Comparison of ENCODE assay signal across 10 cellular contexts in genomic region chr11:64238999-64239398, GRCh38. TPM values are rescaled to one million over a fixed set of nuclear protein-coding genes. Genes with fewer than 3 reads are reported as not detected.
DNase-seq lines count a peak whose midpoint lies in the region; ATAC-seq, FAIRE-seq and TF ChIP-seq lines count a peak whose summit lies in the region.
"Had no signal": no experiment of that assay in that cellular context is flagged by ENCODE, and none has a peak within 500 bp of the region (broad histone marks: within the 10 kb centered on the region; RNA-seq: fewer than 3 reads in every experiment).

No MANE protein-coding gene starts in this region.

- no TSS peak for BruUV-seq in K562 (replicated peaks; lab: Mats Ljungman, UMichigan)

- H3K4me2 ChIP-seq in DND-41 (ENCODE audit: insufficient read depth, low read length) (no peak overlapping the region), K562 (ENCODE audit: insufficient read depth, low read length) (no peak overlapping the region)

- in situ Hi-C loops in K562 (cut with MboI) = no loop called here

- no peak for TF ChIP-seq RAD21 in K562 (CRISPR knock-in tag; conservative IDR thresholded peaks at IDR 0.05 in 1 of 2, IDR thresholded peaks at IDR 0.05 in 1 of 2)

- peaks cover 41% of the 10 kb centered on the region for H3K79me2 ChIP-seq in DND-41 (ENCODE audit: insufficient read depth, low read length)
- H3K79me2 ChIP-seq in K562 (ENCODE audit: control insufficient read depth, insufficient read depth, low read length) = peaks cover 52% of the 10 kb centered on the region

- H3K27me3 Mint-ChIP-seq in osteocyte (ENCODE audit: unreplicated experiment) = no peaks in the 10 kb centered on the region
- H3K27me3 Mint-ChIP-seq: stimulated activated naive CD8-positive, alpha-beta T cell treated with anti-CD3 and anti-CD28 coated beads, Interleukin-15, amount 100 ng/mL, for 72 hours had no signal

- intact Hi-C loops in K562 (cut with micrococcal nuclease) = no loop called here

- CTCF ChIA-PET in K562 (lab: Yijun Ruan, JAX; ENCODE audit: low intra/inter-chr PET ratio) = no interaction called here

- POLR2A ChIA-PET in K562 (lab: Yijun Ruan, JAX) = interaction anchor here (0.8 to 1.6 kb wide), 6 partner anchors 8 to 29 kb away, joined by 3 to 9 read pairs (median 3); partner anchors contain the start of genes DNAJC4 and PPP1R14B

- H3K27ac Mint-ChIP-seq in osteocyte (ENCODE audit: unreplicated experiment) = peak overlapping the region; percentile 68

- peaks cover 54% of the 10 kb centered on the region for H3K36me3 ChIP-seq in DND-41 (ENCODE audit: insufficient read depth, low read length)
- H3K36me3 ChIP-seq in K562 (ENCODE audit: control insufficient read depth, insufficient read depth, low read length) = peaks cover 59% of the 10 kb centered on the region

- no peak overlapping the region for H2AFZ ChIP-seq in DND-41 (ENCODE audit: low read depth, low read length)
- H2AFZ ChIP-seq in K562 (ENCODE audit: low read depth, low read length) = no peak overlapping the region

- no peaks in the 10 kb centered on the region for H3K9me3 ChIP-seq in DND-41 (ENCODE audit: insufficient read depth, low read length, severe bottlenecking)
- H3K9me3 ChIP-seq in K562 (replicated peaks; ENCODE audit: control insufficient read depth, insufficient read depth, low read depth, low read length) = no peaks in the 10 kb centered on the region

- TF ChIP-seq EP300 in K562 (IDR thresholded peaks at IDR 0.05; ENCODE audit: low read length) = no peak

- peaks cover 11% of the 10 kb centered on the region for H3K36me3 Mint-ChIP-seq in osteocyte (ENCODE audit: unreplicated experiment)

- no peak for DNase-seq in DND-41
- DNase-seq in NOMO-1 (lab: John Stamatoyannopoulos, UW; ENCODE audit: unreplicated experiment in 2 of 2) = peak; percentile 69 to 75
- no peak for DNase-seq in K562 (ENCODE audit: extremely low read depth in 1 of 4, low spot score in 3 of 4)
- DNase-seq in osteocyte (ENCODE audit: extremely low spot score, unreplicated experiment) = no peak
- no peak for DNase-seq in NCI-H748 (lab: John Stamatoyannopoulos, UW; ENCODE audit: unreplicated experiment)
- no peak for DNase-seq in HuH-7 (ENCODE audit: low spot score)
- DNase-seq in NCI-H1092 treated with DMSO at 0.1 percent for 48 hours (lab: John Stamatoyannopoulos, UW) = no peak
- DNase-seq: NCI-H446; stimulated activated naive CD8-positive, alpha-beta T cell treated with anti-CD3 and anti-CD28 coated beads, Interleukin-15, amount 100 ng/mL, for 72 hours had no signal

- H3K4me1 ChIP-seq in DND-41 (ENCODE audit: insufficient read depth, low read length) = peaks cover 55% of the 10 kb centered on the region
- peaks cover 31 to 66% of the 10 kb centered on the region in 2 experiments for H3K4me1 ChIP-seq in K562 (replicated peaks in 1 of 2; ENCODE audit: control insufficient read depth in 2 of 2, insufficient read depth in 2 of 2, low read length in 2 of 2)

- H3K9ac ChIP-seq in DND-41 (ENCODE audit: low read depth, low read length) (0 out of 2 replicates have a peak overlapping the region, but pooled peaks have one; percentile 5), K562 (ENCODE audit: insufficient read depth in 1 of 2, low read depth in 2 of 2, low read length in 2 of 2) (no peak overlapping the region; a peak in 1 of 4 replicates)

- no peak overlapping the region for H3K27ac ChIP-seq in DND-41 (ENCODE audit: low read length)
- peak overlapping the region; percentile 33; the same call in 2 of the 3 replicates for H3K27ac ChIP-seq in K562 (ENCODE audit: extremely low read depth, low read depth, low read length)

- no peak for TF ChIP-seq POLR2A in K562 (conservative IDR thresholded peaks at IDR 0.05)

- H3K4me3 Mint-ChIP-seq in osteocyte (ENCODE audit: unreplicated experiment) = no peak overlapping the region

- no peak for FAIRE-seq in K562 (lab: Jason Lieb, UNC)

- no peaks in the 10 kb centered on the region for H3K9me3 Mint-ChIP-seq in osteocyte (ENCODE audit: unreplicated experiment)
- H3K9me3 Mint-ChIP-seq: stimulated activated naive CD8-positive, alpha-beta T cell treated with anti-CD3 and anti-CD28 coated beads, Interleukin-15, amount 100 ng/mL, for 72 hours had no signal

- peaks cover 36% of the 10 kb centered on the region for H3K4me1 Mint-ChIP-seq in osteocyte (ENCODE audit: unreplicated experiment)

- H3K27me3 ChIP-seq in DND-41 (ENCODE audit: insufficient read depth, low read length, poor library complexity) (no peaks in the 10 kb centered on the region), K562 (ENCODE audit: control insufficient read depth in 2 of 2, insufficient read depth in 2 of 2, low read length in 2 of 2) (no peaks in the 10 kb centered on the region)

- WGBS in K562 (ENCODE audit: insufficient coverage, low coverage, missing lambda C conversion rate) = 90% methylated on average over 5 of the region's 5 CpGs

- no peak for TF ChIP-seq CTCF in DND-41 (IDR thresholded peaks at IDR 0.05; ENCODE audit: borderline replicate concordance, extremely low read depth, low read length, poor library complexity, severe bottlenecking)
- TF ChIP-seq CTCF in K562 (IDR thresholded peaks at IDR 0.05 in 2 of 3, conservative IDR thresholded peaks at IDR 0.05 in 1 of 3; ENCODE audit: insufficient read depth in 2 of 3, low read depth in 1 of 3, low read length in 3 of 3) = no peak
- TF ChIP-seq CTCF in osteocyte (IDR thresholded peaks at IDR 0.05) = no peak

- ATAC-seq in DND-41 (ENCODE audit: insufficient read depth, low read depth) = no peak
- ATAC-seq in K562 = no peak
- ATAC-seq: left lobe of liver; stimulated activated naive CD8-positive, alpha-beta T cell treated with anti-CD3 and anti-CD28 coated beads, Interleukin-15, amount 100 ng/mL, for 72 hours had no signal

- peaks cover 30% of the 10 kb centered on the region for H4K20me1 ChIP-seq in DND-41 (ENCODE audit: insufficient read depth, low read length)
- 0 out of 2 replicates have a peak, but pooled peaks cover 3% of the 10 kb centered on the region for H4K20me1 ChIP-seq in K562 (replicated peaks; ENCODE audit: control insufficient read depth, insufficient read depth, low read length)

- H3K4me3 ChIP-seq in DND-41 (ENCODE audit: low read depth in 1 of 2, low read length in 2 of 2) = no peak overlapping the region
- no peak overlapping the region for H3K4me3 ChIP-seq in K562

- no peaks in the 10 kb centered on the region for H3K9me1 ChIP-seq in K562 (ENCODE audit: control insufficient read depth, insufficient read depth, low read length)

RNA-seq across cellular contexts. Expression of gene FKBP2, which starts 1.9 kb away (rescaled TPM):
- total RNA-seq in K562 (2011; cell fraction: chromatin; rRNA removed; ENCODE audit: low replicate concordance) = 24.7 and 45.5 TPM in 2 replicates
- total RNA-seq in K562 (2011; cell fraction: nucleolus; rRNA removed) = 58.4 and 66.4 TPM in 2 replicates
- 56.3 and 59.5 TPM in 2 replicates for total RNA-seq in K562 (2011; cell fraction: nucleoplasm; rRNA removed)
- total RNA-seq in K562 (2014; rRNA removed) (151 TPM in 2 replicates), K562 (2014; rRNA removed; fragmentation: Illumina TruSeq; extraction: Trizol) (28.0 and 49.2 TPM in 2 replicates), K562 (2015; rRNA removed; fragmentation: Illumina TruSeq; extraction: Trizol) (73.1 and 79.0 TPM in 2 replicates), K562 (2021) (44.5 and 58.1 TPM in 2 replicates), osteocyte (52.9 and 54.7 TPM in 2 replicates)
- polyA plus RNA-seq in K562 (2011; rRNA removed) (30.8 and 36.6 TPM in 2 replicates), K562 (2014; fragmentation: Illumina TruSeq; extraction: Trizol) (71.7 and 83.5 TPM in 2 replicates), K562 (2014; fragmentation: Nextera tagmentation; extraction: Ambion mirVana) (10 to 100 TPM in 1 of 2 experiments, 1 to 10 TPM in 1; 3.5 to 27.1 TPM), K562 (2014; rRNA removed) (92.2 and 110 TPM in 2 replicates)
- polyA plus RNA-seq in K562 (2011; cell fraction: cytosol; rRNA removed) = 60.1 and 75.2 TPM in 2 replicates
- polyA plus RNA-seq in K562 (2011; cell fraction: nucleus; rRNA removed) = 52.4 and 56.6 TPM in 2 replicates
- 115 and 123 TPM in 2 replicates for polyA plus RNA-seq in K562 (2012)
- 10.6 and 16.1 TPM in 2 replicates for polyA minus RNA-seq in K562 (2011; rRNA and poly(A)+ RNA removed)
- 33.8 and 40.5 TPM in 2 replicates for polyA minus RNA-seq in K562 (2011; cell fraction: cytosol; rRNA and poly(A)+ RNA removed)
- polyA minus RNA-seq in K562 (2011; cell fraction: nucleus; rRNA and poly(A)+ RNA removed) = 7.8 and 14.2 TPM in 2 replicates

RNA-seq across cellular contexts. Expression of gene VEGFB, which starts 4.6 kb away (rescaled TPM):
- 16.1 and 40.0 TPM in 2 replicates for total RNA-seq in K562 (2011; cell fraction: chromatin; rRNA removed; ENCODE audit: low replicate concordance)
- total RNA-seq in K562 (2011; cell fraction: nucleolus; rRNA removed) = 23.4 and 32.0 TPM in 2 replicates
- 31.9 and 33.0 TPM in 2 replicates for total RNA-seq in K562 (2011; cell fraction: nucleoplasm; rRNA removed)
- total RNA-seq in K562 (2014; rRNA removed) = 28.2 and 44.3 TPM in 2 replicates
- total RNA-seq in K562 (2014; rRNA removed; fragmentation: Illumina TruSeq; extraction: Trizol) = 21.0 and 22.6 TPM in 2 replicates
- 25.7 and 28.0 TPM in 2 replicates for total RNA-seq in K562 (2015; rRNA removed; fragmentation: Illumina TruSeq; extraction: Trizol)
- 83.4 and 88.3 TPM in 2 replicates for total RNA-seq in K562 (2021)
- polyA plus RNA-seq in K562 (2011; rRNA removed) = 11.0 and 13.5 TPM in 2 replicates
- 12.1 and 16.0 TPM in 2 replicates for polyA plus RNA-seq in K562 (2011; cell fraction: cytosol; rRNA removed)
- polyA plus RNA-seq in K562 (2011; cell fraction: nucleus; rRNA removed) = 25.1 and 26.2 TPM in 2 replicates
- polyA plus RNA-seq in K562 (2012) = 97.3 and 181 TPM in 2 replicates
- polyA plus RNA-seq in K562 (2014; fragmentation: Illumina TruSeq; extraction: Trizol) = 35.2 and 41.4 TPM in 2 replicates
- polyA plus RNA-seq in K562 (2014; fragmentation: Nextera tagmentation; extraction: Ambion mirVana) = 10 to 100 TPM; 12.0 to 12.1 TPM
- 31.8 and 35.8 TPM in 2 replicates for polyA plus RNA-seq in K562 (2014; rRNA removed)
- polyA minus RNA-seq in K562 (2011; rRNA and poly(A)+ RNA removed) = 4.2 and 6.2 TPM in 2 replicates
- polyA minus RNA-seq in K562 (2011; cell fraction: cytosol; rRNA and poly(A)+ RNA removed) = 21.2 and 26.0 TPM in 2 replicates
- 3.2 and 4.9 TPM in 2 replicates for polyA minus RNA-seq in K562 (2011; cell fraction: nucleus; rRNA and poly(A)+ RNA removed)
- 205 and 217 TPM in 2 replicates for total RNA-seq in osteocyte

RNA-seq across cellular contexts. Expression of gene PPP1R14B, which starts 7.7 kb away (rescaled TPM):
- 22.4 and 60.4 TPM in 2 replicates for total RNA-seq in K562 (2011; cell fraction: chromatin; rRNA removed; ENCODE audit: low replicate concordance)
- total RNA-seq in K562 (2011; cell fraction: nucleolus; rRNA removed) = 71.5 and 97.6 TPM in 2 replicates
- total RNA-seq in K562 (2011; cell fraction: nucleoplasm; rRNA removed) = 71.8 and 129 TPM in 2 replicates
- 566 and 592 TPM in 2 replicates for total RNA-seq in K562 (2014; rRNA removed)
- total RNA-seq in K562 (2014; rRNA removed; fragmentation: Illumina TruSeq; extraction: Trizol) = 114 and 162 TPM in 2 replicates
- 300 and 321 TPM in 2 replicates for total RNA-seq in K562 (2015; rRNA removed; fragmentation: Illumina TruSeq; extraction: Trizol)
- total RNA-seq in K562 (2021) = 391 and 402 TPM in 2 replicates
- polyA plus RNA-seq in K562 (2011; rRNA removed) = 182 and 196 TPM in 2 replicates
- 198 and 362 TPM in 2 replicates for polyA plus RNA-seq in K562 (2011; cell fraction: cytosol; rRNA removed)
- polyA plus RNA-seq in K562 (2011; cell fraction: nucleus; rRNA removed) = 169 and 217 TPM in 2 replicates
- polyA plus RNA-seq in K562 (2012) = 195 and 318 TPM in 2 replicates
- 212 and 254 TPM in 2 replicates for polyA plus RNA-seq in K562 (2014; fragmentation: Illumina TruSeq; extraction: Trizol)
- 10 to 100 TPM in 1 of 2 experiments, 1 to 10 TPM in 1; 7.7 to 17.5 TPM for polyA plus RNA-seq in K562 (2014; fragmentation: Nextera tagmentation; extraction: Ambion mirVana)
- polyA plus RNA-seq in K562 (2014; rRNA removed) = 312 and 380 TPM in 2 replicates
- polyA minus RNA-seq in K562 (2011; rRNA and poly(A)+ RNA removed) = 33.2 and 49.9 TPM in 2 replicates
- 84.7 and 86.5 TPM in 2 replicates for polyA minus RNA-seq in K562 (2011; cell fraction: cytosol; rRNA and poly(A)+ RNA removed)
- polyA minus RNA-seq in K562 (2011; cell fraction: nucleus; rRNA and poly(A)+ RNA removed) = 27.9 and 34.1 TPM in 2 replicates
- total RNA-seq in osteocyte = 270 and 286 TPM in 2 replicates

RNA-seq across cellular contexts. Expression of gene DNAJC4, which starts 8.7 kb away (rescaled TPM):
- total RNA-seq in K562 (2011; cell fraction: chromatin; rRNA removed; ENCODE audit: low replicate concordance) = 39.7 and 112 TPM in 2 replicates
- 78.0 and 98.9 TPM in 2 replicates for total RNA-seq in K562 (2011; cell fraction: nucleolus; rRNA removed)
- total RNA-seq in K562 (2011; cell fraction: nucleoplasm; rRNA removed) = 64.2 and 65.8 TPM in 2 replicates
- total RNA-seq in K562 (2014; rRNA removed) (16.4 and 20.2 TPM in 2 replicates), K562 (2014; rRNA removed; fragmentation: Illumina TruSeq; extraction: Trizol) (6.6 and 11.2 TPM in 2 replicates), K562 (2015; rRNA removed; fragmentation: Illumina TruSeq; extraction: Trizol) (19.3 and 19.9 TPM in 2 replicates), K562 (2021) (27.6 and 31.8 TPM in 2 replicates), osteocyte (46.5 and 49.9 TPM in 2 replicates)
- polyA plus RNA-seq in K562 (2011; rRNA removed) (23.9 and 45.1 TPM in 2 replicates), K562 (2014; fragmentation: Illumina TruSeq; extraction: Trizol) (28.0 and 37.5 TPM in 2 replicates), K562 (2014; fragmentation: Nextera tagmentation; extraction: Ambion mirVana) (1 to 10 TPM; 4.0 to 4.6 TPM), K562 (2014; rRNA removed) (32.6 and 42.9 TPM in 2 replicates)
- polyA plus RNA-seq in K562 (2011; cell fraction: cytosol; rRNA removed) = 30.8 and 65.5 TPM in 2 replicates
- polyA plus RNA-seq in K562 (2011; cell fraction: nucleus; rRNA removed) = 110 and 164 TPM in 2 replicates
- polyA plus RNA-seq in K562 (2012) = 34.0 and 79.2 TPM in 2 replicates
- polyA minus RNA-seq in K562 (2011; rRNA and poly(A)+ RNA removed) = 7.1 and 9.0 TPM in 2 replicates
- 12.6 and 23.5 TPM in 2 replicates for polyA minus RNA-seq in K562 (2011; cell fraction: cytosol; rRNA and poly(A)+ RNA removed)
- polyA minus RNA-seq in K562 (2011; cell fraction: nucleus; rRNA and poly(A)+ RNA removed) = 15.8 and 16.0 TPM in 2 replicates

RNA-seq across cellular contexts. Expression of gene PLCB3, which starts 12.3 kb away (rescaled TPM):
- 41.0 and 132 TPM in 2 replicates for total RNA-seq in K562 (2011; cell fraction: chromatin; rRNA removed; ENCODE audit: low replicate concordance)
- 77.6 and 79.7 TPM in 2 replicates for total RNA-seq in K562 (2011; cell fraction: nucleolus; rRNA removed)
- 28.1 and 43.7 TPM in 2 replicates for total RNA-seq in K562 (2011; cell fraction: nucleoplasm; rRNA removed)
- total RNA-seq in K562 (2014; rRNA removed) (33.6 and 42.5 TPM in 2 replicates), K562 (2014; rRNA removed; fragmentation: Illumina TruSeq; extraction: Trizol) (7.0 and 8.4 TPM in 2 replicates), K562 (2015; rRNA removed; fragmentation: Illumina TruSeq; extraction: Trizol) (14.6 and 14.9 TPM in 2 replicates), K562 (2021) (37.1 and 44.8 TPM in 2 replicates), osteocyte (30.2 and 32.0 TPM in 2 replicates)
- polyA plus RNA-seq in K562 (2011; rRNA removed) (11.5 and 18.0 TPM in 2 replicates), K562 (2014; fragmentation: Illumina TruSeq; extraction: Trizol) (16.0 and 23.9 TPM in 2 replicates), K562 (2014; fragmentation: Nextera tagmentation; extraction: Ambion mirVana) (under 1 TPM; 0.31 to 0.37 TPM), K562 (2014; rRNA removed) (24.7 and 27.6 TPM in 2 replicates)
- polyA plus RNA-seq in K562 (2011; cell fraction: cytosol; rRNA removed) = 10.3 and 18.2 TPM in 2 replicates
- polyA plus RNA-seq in K562 (2011; cell fraction: nucleus; rRNA removed) = 77.2 and 104 TPM in 2 replicates
- polyA plus RNA-seq in K562 (2012) = 23.9 and 26.4 TPM in 2 replicates
- 9.7 and 13.1 TPM in 2 replicates for polyA minus RNA-seq in K562 (2011; rRNA and poly(A)+ RNA removed)
- 19.2 and 19.7 TPM in 2 replicates for polyA minus RNA-seq in K562 (2011; cell fraction: cytosol; rRNA and poly(A)+ RNA removed)
- 20.1 and 25.0 TPM in 2 replicates for polyA minus RNA-seq in K562 (2011; cell fraction: nucleus; rRNA and poly(A)+ RNA removed)

Comparison
In these comparisons a context has a peak if more than half of its experiments do, and no peak if none do; other contexts are left out.
1. DNase-seq: peak in NOMO-1 (2 of 2); none in DND-41 (single experiment), K562 (0 of 4), osteocyte (single experiment), NCI-H748 (single experiment), HuH-7 (single experiment) and NCI-H1092 treated with DMSO at 0.1 percent for 48 hours (single experiment).